Comparison of ENCODE assay signal across 8 cellular contexts in genomic region chr9:136942881-136943230, GRCh38. TPM values are rescaled to one million over a fixed set of nuclear protein-coding genes. Genes with fewer than 3 reads are reported as not detected.
A peak's percentile ranks its signal among the peaks of the same experiment; 100 is the strongest.
DNase-seq lines count a peak whose midpoint lies in the region; TF ChIP-seq lines count a peak whose summit lies in the region.

No MANE protein-coding gene starts in this region.

- H3K36me3 Mint-ChIP-seq in brain, result peaks cover 22% of the 10 kb centered on the region
- peaks cover 17% of the 10 kb centered on the region for H3K36me3 Mint-ChIP-seq in mesothelial cell of epicardium

- H3K4me3 ChIP-seq in HFF-Myc (replicated peaks; ENCODE audit: low read depth, low read length), result peak overlapping the region; percentile 80

- H3K27ac Mint-ChIP-seq in brain (no peak overlapping the region), mesothelial cell of epicardium (no peak overlapping the region)

- peak overlapping the region in 4 of 5 experiments; percentile 61 to 77 (median 74) for H3K4me3 Mint-ChIP-seq in brain
- H3K4me3 Mint-ChIP-seq in mesothelial cell of epicardium, result peak overlapping the region; percentile 58

- peaks cover 3% of the 10 kb centered on the region for H3K27me3 Mint-ChIP-seq in brain
- H3K27me3 Mint-ChIP-seq in mesothelial cell of epicardium (ENCODE audit: low read depth), result no peaks in the 10 kb centered on the region

- TF ChIP-seq CTCF in 22Rv1 (IDR thresholded peaks at IDR 0.05), result no peak
- TF ChIP-seq CTCF in HFF-Myc (IDR thresholded peaks at IDR 0.05; ENCODE audit: low read depth, low read length, missing control alignments), result no peak
- no peak for TF ChIP-seq CTCF in brain (conservative IDR thresholded peaks at IDR 0.05)
- TF ChIP-seq CTCF in mesothelial cell of epicardium (IDR thresholded peaks at IDR 0.05; ENCODE audit: unreplicated experiment), result no peak

- H3K9me3 Mint-ChIP-seq in brain, result peaks cover 0 to 6% (median 0%) of the 10 kb centered on the region in 5 experiments
- no peaks in the 10 kb centered on the region for H3K9me3 Mint-ChIP-seq in mesothelial cell of epicardium

- H3K4me1 Mint-ChIP-seq in brain (peaks cover 10% of the 10 kb centered on the region), mesothelial cell of epicardium (peaks cover 5% of the 10 kb centered on the region)

- H3K27ac ChIP-seq in 22Rv1, result peak overlapping the region; percentile 91

- DNase-seq in HFF-Myc (ENCODE audit: extremely low read depth, low read depth), result no peak
- DNase-seq in mesothelial cell of epicardium (ENCODE audit: low spot score in 2 of 2, unreplicated experiment in 2 of 2), result no peak
- DNase-seq in RKO (ENCODE audit: low spot score), result no peak
- DNase-seq in NCI-H128 (lab: John Stamatoyannopoulos, UW; ENCODE audit: unreplicated experiment), result no peak
- DNase-seq in NCI-H526 treated with DMSO at 0.1 percent for 48 hours (lab: John Stamatoyannopoulos, UW), result no peak
- DNase-seq in DMS 273 treated with DMSO at 0.1 percent for 48 hours (lab: John Stamatoyannopoulos, UW), result no peak

RNA-seq across cellular contexts. Expression of gene FBXW5, which starts 1.7 kb away (rescaled TPM):
- 95.0 TPM for polyA plus RNA-seq in brain (ENCODE audit: insufficient read depth, low read depth, low replicate concordance)
- 58.9 to 62.3 TPM (median 59.8 TPM) in 3 replicates for total RNA-seq in mesothelial cell of epicardium

RNA-seq across cellular contexts. Expression of gene C8G, which starts 2.2 kb away (rescaled TPM):
- polyA plus RNA-seq in brain (ENCODE audit: insufficient read depth, low read depth, low replicate concordance), result not detected
- total RNA-seq in mesothelial cell of epicardium, result 1.5 to 2.5 TPM (median 1.5 TPM) in 3 replicates

RNA-seq across cellular contexts. Expression of gene LCN12, which starts 9.2 kb away (rescaled TPM):
- 1.8 TPM for polyA plus RNA-seq in brain (ENCODE audit: insufficient read depth, low read depth, low replicate concordance)
- 13.3 to 15.9 TPM (median 13.8 TPM) in 3 replicates for total RNA-seq in mesothelial cell of epicardium

RNA-seq across cellular contexts. Expression of gene PTGDS, which starts 34.4 kb away (rescaled TPM):
- polyA plus RNA-seq in brain (ENCODE audit: insufficient read depth, low read depth, low replicate concordance), result 2,031 TPM
- 52.6 to 58.0 TPM (median 53.5 TPM) in 3 replicates for total RNA-seq in mesothelial cell of epicardium

RNA-seq across cellular contexts. Expression of gene LCNL1, which starts 39.9 kb away (rescaled TPM):
- 0.15 TPM for polyA plus RNA-seq in brain (ENCODE audit: insufficient read depth, low read depth, low replicate concordance)
- 4.7 to 5.7 TPM (median 5.5 TPM) in 3 replicates for total RNA-seq in mesothelial cell of epicardium
